1 cellular context compared by ENCODE assay signal in the genomic region with DNA sequence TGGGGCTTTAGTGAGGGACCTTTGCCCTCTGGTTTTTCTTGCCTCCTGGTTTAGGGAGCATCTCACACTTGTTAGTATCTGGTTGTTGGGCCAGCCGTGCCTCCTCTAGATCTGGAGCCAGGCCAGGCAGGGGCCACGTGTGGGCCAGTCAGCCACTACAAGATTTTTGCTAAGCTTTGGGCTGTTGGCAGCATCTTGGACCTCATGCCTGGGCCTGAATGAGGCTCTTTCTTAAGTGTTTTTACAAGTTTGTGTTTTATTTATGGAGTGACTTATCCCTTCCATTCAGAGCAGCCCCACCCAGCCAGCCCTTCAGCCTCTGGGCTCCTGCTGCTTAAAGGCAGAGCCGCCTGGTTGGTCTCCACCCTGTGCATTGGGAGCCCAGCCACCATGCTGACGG.
TF ChIP-seq lines count a peak whose summit lies in the region.

No MANE protein-coding gene starts in this region.

TF ChIP-seq in HepG2, 621 proteins besides CTCF, POLR2A, EP300 and RAD21:
- TF ChIP-seq ZNF567 (CRISPR knock-in tag; IDR thresholded peaks at IDR 0.05; ENCODE audit: borderline replicate concordance) (no peak), ZNF136 (CRISPR knock-in tag; IDR thresholded peaks at IDR 0.05; ENCODE audit: low read depth) (no peak), FOXP1 (IDR thresholded peaks at IDR 0.05) (no peak), FOXP1 (CRISPR knock-in tag; IDR thresholded peaks at IDR 0.05) (no peak), ZSCAN30 (CRISPR knock-in tag; IDR thresholded peaks at IDR 0.05) (no peak), KDM5B (CRISPR knock-in tag; IDR thresholded peaks at IDR 0.05; ENCODE audit: borderline replicate concordance) (no peak), ZNF44 (CRISPR knock-in tag; IDR thresholded peaks at IDR 0.05) (no peak), ZNF569 (CRISPR knock-in tag; IDR thresholded peaks at IDR 0.05; ENCODE audit: borderline replicate concordance) (no peak), U2AF2 (IDR thresholded peaks at IDR 0.05; ENCODE audit: low read depth, low read length) (no peak), ZNF337 (CRISPR knock-in tag; IDR thresholded peaks at IDR 0.05; ENCODE audit: borderline replicate concordance, low read depth) (no peak), ZNF614 (CRISPR knock-in tag; IDR thresholded peaks at IDR 0.05; ENCODE audit: borderline replicate concordance) (no peak), ZNF230 (CRISPR knock-in tag; IDR thresholded peaks at IDR 0.05) (no peak), SKI (IDR thresholded peaks at IDR 0.05; ENCODE audit: partially characterized antibody) (no peak), ZNF256 (CRISPR knock-in tag; conservative IDR thresholded peaks at IDR 0.05) (no peak), SIX1 (CRISPR knock-in tag; IDR thresholded peaks at IDR 0.05; ENCODE audit: borderline replicate concordance) (no peak), NRL (CRISPR knock-in tag; IDR thresholded peaks at IDR 0.05; ENCODE audit: borderline replicate concordance) (no peak), ZNF430 (CRISPR knock-in tag; IDR thresholded peaks at IDR 0.05) (no peak)
- TF ChIP-seq, protein P1, sequence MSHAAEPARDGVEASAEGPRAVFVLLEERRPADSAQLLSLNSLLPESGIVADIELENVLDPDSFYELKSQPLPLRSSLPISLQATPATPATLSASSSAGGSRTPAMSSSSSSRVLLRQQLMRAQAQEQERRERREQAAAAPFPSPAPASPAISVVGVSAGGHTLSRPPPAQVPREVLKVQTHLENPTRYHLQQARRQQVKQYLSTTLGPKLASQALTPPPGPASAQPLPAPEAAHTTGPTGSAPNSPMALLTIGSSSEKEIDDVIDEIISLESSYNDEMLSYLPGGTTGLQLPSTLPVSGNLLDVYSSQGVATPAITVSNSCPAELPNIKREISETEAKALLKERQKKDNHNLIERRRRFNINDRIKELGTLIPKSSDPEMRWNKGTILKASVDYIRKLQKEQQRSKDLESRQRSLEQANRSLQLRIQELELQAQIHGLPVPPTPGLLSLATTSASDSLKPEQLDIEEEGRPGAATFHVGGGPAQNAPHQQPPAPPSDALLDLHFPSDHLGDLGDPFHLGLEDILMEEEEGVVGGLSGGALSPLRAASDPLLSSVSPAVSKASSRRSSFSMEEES (CRISPR knock-in tag; IDR thresholded peaks at IDR 0.05) = no peak
- TF ChIP-seq, protein P2, sequence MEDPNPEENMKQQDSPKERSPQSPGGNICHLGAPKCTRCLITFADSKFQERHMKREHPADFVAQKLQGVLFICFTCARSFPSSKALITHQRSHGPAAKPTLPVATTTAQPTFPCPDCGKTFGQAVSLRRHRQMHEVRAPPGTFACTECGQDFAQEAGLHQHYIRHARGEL (CRISPR knock-in tag; IDR thresholded peaks at IDR 0.05) = no peak
- TF ChIP-seq, protein P3, sequence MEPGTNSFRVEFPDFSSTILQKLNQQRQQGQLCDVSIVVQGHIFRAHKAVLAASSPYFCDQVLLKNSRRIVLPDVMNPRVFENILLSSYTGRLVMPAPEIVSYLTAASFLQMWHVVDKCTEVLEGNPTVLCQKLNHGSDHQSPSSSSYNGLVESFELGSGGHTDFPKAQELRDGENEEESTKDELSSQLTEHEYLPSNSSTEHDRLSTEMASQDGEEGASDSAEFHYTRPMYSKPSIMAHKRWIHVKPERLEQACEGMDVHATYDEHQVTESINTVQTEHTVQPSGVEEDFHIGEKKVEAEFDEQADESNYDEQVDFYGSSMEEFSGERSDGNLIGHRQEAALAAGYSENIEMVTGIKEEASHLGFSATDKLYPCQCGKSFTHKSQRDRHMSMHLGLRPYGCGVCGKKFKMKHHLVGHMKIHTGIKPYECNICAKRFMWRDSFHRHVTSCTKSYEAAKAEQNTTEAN (CRISPR knock-in tag; conservative IDR thresholded peaks at IDR 0.05) = no peak
TF ChIP-seq in HepG2: peak in this region for 0.
